ENCODE assay signal across 6 cellular contexts in genomic region chrX:130282151-130282550, GRCh38.
"Had no signal": no experiment of that assay in that cellular context is flagged by ENCODE, and none has a peak within 500 bp of the region (broad histone marks: within the 10 kb centered on the region; RNA-seq: fewer than 3 reads in every experiment).

No MANE protein-coding gene starts in this region.

- DNase-seq: GM23248, GOT3, H7 had no signal

- H3K9me3 ChIP-seq: HAP-1 had no signal

- H3K27ac ChIP-seq: GM23248 had no signal

- H3K36me3 ChIP-seq: HAP-1 had no signal

- H3K4me3 ChIP-seq: GM23248, HAP-1 had no signal

- ATAC-seq: HCT116, HepG2 had no signal
